ENCODE assay signal across 8 cellular contexts in the genomic region with DNA sequence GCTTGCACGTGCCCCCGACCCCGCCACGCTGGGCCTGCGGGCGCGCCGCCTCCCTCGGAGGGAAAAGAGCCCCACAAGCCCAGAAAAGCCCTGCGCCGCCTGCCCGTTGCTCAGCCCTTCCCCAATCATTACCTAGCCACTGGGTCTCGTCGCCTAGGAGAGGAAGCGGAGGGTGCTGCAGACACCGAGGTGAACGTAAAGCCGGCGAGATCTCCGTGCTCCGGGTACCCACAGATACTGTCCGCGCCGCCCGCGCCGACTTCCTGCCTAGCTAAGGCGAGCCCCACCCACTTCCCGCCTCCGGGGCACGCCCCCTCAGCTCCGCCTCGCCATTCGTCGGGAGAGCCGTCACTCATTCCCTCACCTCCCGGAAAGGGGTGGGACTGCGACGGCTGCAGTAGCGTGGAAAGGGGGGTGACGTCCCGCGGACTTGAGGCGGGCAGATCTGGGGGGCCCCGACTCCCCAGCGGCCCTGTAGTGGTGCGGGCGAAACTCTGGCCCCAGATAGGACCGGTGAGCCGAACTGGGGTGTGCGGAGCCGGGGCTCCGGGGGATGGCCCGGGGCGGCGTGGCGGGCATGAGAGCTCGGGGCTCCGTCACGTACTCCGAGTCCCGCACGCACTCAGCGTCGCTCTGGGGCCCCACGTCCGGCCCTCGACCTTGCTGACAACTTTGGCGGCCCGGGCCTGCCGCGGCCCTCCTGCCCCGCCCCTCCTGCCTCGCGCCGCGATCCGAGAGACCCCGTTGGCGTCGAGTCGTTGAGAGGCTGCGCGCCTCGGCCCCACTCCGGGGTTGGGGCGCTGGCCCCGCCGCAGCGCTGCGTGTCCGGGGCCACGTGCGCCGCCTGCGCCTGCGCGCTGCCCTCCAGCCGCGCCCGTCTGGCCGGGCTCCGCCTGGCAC. TPM values are rescaled to one million over a fixed set of nuclear protein-coding genes. Genes with fewer than 3 reads are reported as not detected.
A peak's percentile ranks its signal among the peaks of the same experiment; 100 is the strongest.
DNase-seq lines count a peak whose midpoint lies in the region; ATAC-seq, FAIRE-seq and TF ChIP-seq lines count a peak whose summit lies in the region.

A gene (minus strand): TSS at position 239 of the 900 bp plus-strand sequence. CDS start 3,778 bp downstream, outside the sequence.

- H3K4me3 ChIP-seq in HUES6 (ENCODE audit: low read depth, low read length): peak within 1 kb of the TSS; percentile 90
- H3K4me3 ChIP-seq in OCI-LY1 (ENCODE audit: low read depth, low read length, poor library complexity, severe bottlenecking): peak within 1 kb of the TSS; percentile 93
- H3K4me3 ChIP-seq in endothelial cell of umbilical vein (replicated peaks in 1 of 3; ENCODE audit: insufficient read depth in 1 of 3, low read depth in 1 of 3, low read length in 3 of 3): peak within 1 kb of the TSS; percentile 48 to 83 (median 62)
- peak within 1 kb of the TSS; percentile 95 for H3K4me3 ChIP-seq in mononuclear cell (ENCODE audit: low read length)

- H3K4me1 ChIP-seq in HUES6 (ENCODE audit: control insufficient read depth, insufficient read depth, low read length) (peaks cover 46% of the 10 kb centered on the region), OCI-LY1 (ENCODE audit: insufficient read depth, low read length, severe bottlenecking) (peaks cover 48% of the 10 kb centered on the region), endothelial cell of umbilical vein (ENCODE audit: control insufficient read depth, extremely low read depth, insufficient read depth, low read length) (peaks cover 41% of the 10 kb centered on the region), mononuclear cell (ENCODE audit: insufficient read depth, low read length) (peaks cover 61% of the 10 kb centered on the region)

- intact Hi-C loops in endothelial cell of umbilical vein (cut with micrococcal nuclease): loop anchor here (1.0 to 2.0 kb wide), 4 partner anchors 20 to 108 kb away; a partner anchor contains a TSS

- H3K79me2 ChIP-seq in OCI-LY1 (ENCODE audit: insufficient read depth, low read length) (peaks cover 45% of the 10 kb centered on the region), endothelial cell of umbilical vein (ENCODE audit: control insufficient read depth, insufficient read depth, low read length) (peaks cover 44% of the 10 kb centered on the region)

- H2AFZ ChIP-seq in OCI-LY1 (ENCODE audit: low read length) (no peak within 1 kb of the TSS), endothelial cell of umbilical vein (ENCODE audit: low read depth, low read length) (peak within 1 kb of the TSS; percentile 69)

- BruUV-seq in endothelial cell of umbilical vein (replicated peaks; lab: Mats Ljungman, UMichigan): no TSS peak

- POLR2A ChIA-PET in endothelial cell of umbilical vein (lab: Charles Lee): interaction anchor here (0.9 kb wide), 1 partner anchor 16 kb away, joined by 3 read pairs; no protein-coding TSS in a partner anchor

- peaks cover 9% of the 10 kb centered on the region; the same call in 1 of the 2 replicates for H4K20me1 ChIP-seq in OCI-LY1 (ENCODE audit: insufficient read depth, low read length)
- no peaks in the 10 kb centered on the region for H4K20me1 ChIP-seq in endothelial cell of umbilical vein (replicated peaks; ENCODE audit: control insufficient read depth, extremely low read depth, insufficient read depth, low read length)

- H3K9me1 ChIP-seq in endothelial cell of umbilical vein (replicated peaks; ENCODE audit: control insufficient read depth, extremely low read depth, insufficient read depth, low read length): no peaks in the 10 kb centered on the region

- peak within 1 kb of the TSS; percentile 93 for H3K27ac ChIP-seq in HUES6 (ENCODE audit: low read depth, low read length)
- peak within 1 kb of the TSS; percentile 77 for H3K27ac ChIP-seq in OCI-LY1 (ENCODE audit: low read depth, low read length, poor library complexity, severe bottlenecking)
- peak within 1 kb of the TSS; percentile 77 for H3K27ac ChIP-seq in endothelial cell of umbilical vein (ENCODE audit: insufficient read depth, low read depth, low read length)

- peak; percentile 98 for DNase-seq in DMS 273 (lab: John Stamatoyannopoulos, UW; ENCODE audit: unreplicated experiment)
- DNase-seq in activated T-cell treated with anti-CD3 and anti-CD28 coated beads for 1 hour (ENCODE audit: low read depth): peak; percentile 99
- DNase-seq in endothelial cell of umbilical vein (ENCODE audit: low read depth, low spot score): peak; percentile 99
- peak; percentile 98 to 99 for DNase-seq in stimulated activated CD8-positive, alpha-beta memory T cell treated with anti-CD3 and anti-CD28 coated beads, Interleukin-2, amount 100 ng/mL, for 48 hours (ENCODE audit: low read depth in 2 of 2)

- H3K36me3 ChIP-seq in HUES6 (ENCODE audit: control insufficient read depth, insufficient read depth, low read length): peaks cover 35% of the 10 kb centered on the region
- peaks cover 51% of the 10 kb centered on the region for H3K36me3 ChIP-seq in OCI-LY1 (ENCODE audit: insufficient read depth, low read length)
- peaks cover 3 to 10% of the 10 kb centered on the region in 2 experiments for H3K36me3 ChIP-seq in endothelial cell of umbilical vein (ENCODE audit: control insufficient read depth in 2 of 2, extremely low read depth in 1 of 2, insufficient read depth in 2 of 2, low read length in 2 of 2)

- no peaks in the 10 kb centered on the region for H3K9me3 ChIP-seq in HUES6 (ENCODE audit: control insufficient read depth, insufficient read depth, low read depth, low read length)
- H3K9me3 ChIP-seq in OCI-LY1 (ENCODE audit: low read length): no peaks in the 10 kb centered on the region
- no peaks in the 10 kb centered on the region for H3K9me3 ChIP-seq in endothelial cell of umbilical vein (replicated peaks; ENCODE audit: control insufficient read depth, insufficient read depth, low read length)
- no peaks in the 10 kb centered on the region for H3K9me3 ChIP-seq in mononuclear cell (ENCODE audit: low read depth, low read length)

- peak; percentile 85 for FAIRE-seq in endothelial cell of umbilical vein (lab: Jason Lieb, UNC)

- dilution Hi-C loops in endothelial cell of umbilical vein (cut with MboI; ENCODE audit: extremely low pct_ligation_motif_present, low sequenced_read_pairs): no loop called here

- H3K4me2 ChIP-seq in OCI-LY1 (ENCODE audit: low read length) (peak within 1 kb of the TSS; percentile 82), endothelial cell of umbilical vein (ENCODE audit: insufficient read depth, low read length) (peak within 1 kb of the TSS; percentile 87)

- peak within 1 kb of the TSS; percentile 95 for H3K9ac ChIP-seq in HUES6 (ENCODE audit: low read length)
- H3K9ac ChIP-seq in OCI-LY1 (ENCODE audit: low read length): peak within 1 kb of the TSS; percentile 96
- H3K9ac ChIP-seq in endothelial cell of umbilical vein (replicated peaks; ENCODE audit: extremely low read depth, insufficient read depth, low read length): peak within 1 kb of the TSS; percentile 95

- H3K27me3 ChIP-seq in HUES6 (ENCODE audit: control insufficient read depth, insufficient read depth, low read length) (no peaks in the 10 kb centered on the region), OCI-LY1 (ENCODE audit: insufficient read depth, low read length) (no peaks in the 10 kb centered on the region), endothelial cell of umbilical vein (ENCODE audit: control insufficient read depth in 2 of 2, insufficient read depth in 2 of 2, low read length in 2 of 2) (no peaks in the 10 kb centered on the region), mononuclear cell (ENCODE audit: insufficient read depth, low read length) (no peaks in the 10 kb centered on the region)

- H3K9me2 ChIP-seq in OCI-LY1 (ENCODE audit: low read depth, low read length): no peaks in the 10 kb centered on the region

- peaks cover 6% of the 10 kb centered on the region for H3F3A ChIP-seq in OCI-LY1 (ENCODE audit: insufficient read depth, low read length)

- ATAC-seq in GM21447 (IDR thresholded peaks at IDR 0.05; ENCODE audit: unreplicated experiment): peak; percentile 68

- TF ChIP-seq POLR2A in endothelial cell of umbilical vein (IDR thresholded peaks at IDR 0.05; ENCODE audit: low read depth, low read length): peak; percentile 94

- TF ChIP-seq CTCF in OCI-LY1 (IDR thresholded peaks at IDR 0.05; ENCODE audit: low read length) (no peak), endothelial cell of umbilical vein (IDR thresholded peaks at IDR 0.05; ENCODE audit: extremely low read depth in 1 of 2, insufficient read depth in 1 of 2, low read depth in 1 of 2, low read length in 2 of 2) (no peak)

- CTCF ChIA-PET in endothelial cell of umbilical vein (lab: Charles Lee): interaction anchor here (0.7 to 6.1 kb wide), 4 partner anchors 15 to 223 kb away, joined by 3 to 63 read pairs (median 8); no protein-coding TSS in a partner anchor

TF ChIP-seq in endothelial cell of umbilical vein, 7 proteins besides CTCF, POLR2A, EP300 and RAD21:
- TF ChIP-seq EZH2 (IDR thresholded peaks at IDR 0.05; ENCODE audit: borderline replicate concordance, low read depth, low read length, severe bottlenecking) (no peak), JUN (IDR thresholded peaks at IDR 0.05; ENCODE audit: borderline replicate concordance, insufficient read depth, insufficient read length, low read depth) (no peak), POLR2AphosphoS5 (IDR thresholded peaks at IDR 0.05; ENCODE audit: insufficient read depth, low read depth, low read length) (peak; percentile 98), MYC (IDR thresholded peaks at IDR 0.05; ENCODE audit: low read depth, low read length) (peak; percentile 29), GATA2 (IDR thresholded peaks at IDR 0.05; ENCODE audit: insufficient read depth, insufficient read length, low read depth, low read length) (no peak), FOS (IDR thresholded peaks at IDR 0.05; ENCODE audit: borderline replicate concordance, insufficient read depth, low read length) (no peak)
- TF ChIP-seq, protein P1, sequence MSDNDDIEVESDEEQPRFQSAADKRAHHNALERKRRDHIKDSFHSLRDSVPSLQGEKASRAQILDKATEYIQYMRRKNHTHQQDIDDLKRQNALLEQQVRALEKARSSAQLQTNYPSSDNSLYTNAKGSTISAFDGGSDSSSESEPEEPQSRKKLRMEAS (IDR thresholded peaks at IDR 0.05; ENCODE audit: insufficient read depth, insufficient read length): no peak

RNA-seq across cellular contexts. Expression of the gene that starts here (rescaled TPM):
- total RNA-seq in endothelial cell of umbilical vein (1,530 and 1,593 TPM in 2 replicates), mononuclear cell (370 TPM)
- 1,111 and 1,134 TPM in 2 replicates for polyA plus RNA-seq in endothelial cell of umbilical vein
- 1,324 and 1,546 TPM in 2 replicates for polyA plus RNA-seq in endothelial cell of umbilical vein (2011; cell fraction: cytosol; rRNA removed)
- polyA plus RNA-seq in endothelial cell of umbilical vein (2011; cell fraction: nucleus; rRNA removed): 1,008 and 1,022 TPM in 2 replicates
- 1,225 and 1,921 TPM in 2 replicates for polyA plus RNA-seq in endothelial cell of umbilical vein (2012)
- polyA minus RNA-seq in endothelial cell of umbilical vein: 1,405 and 1,507 TPM in 2 replicates
- polyA minus RNA-seq in endothelial cell of umbilical vein (2011; cell fraction: cytosol; rRNA and poly(A)+ RNA removed): 1,988 TPM
- polyA minus RNA-seq in endothelial cell of umbilical vein (2011; cell fraction: nucleus; rRNA and poly(A)+ RNA removed): 303 and 331 TPM in 2 replicates

Comparison
In these comparisons a context has a peak if more than half of its experiments do, and no peak if none do; other contexts are left out.
1. Peak in every context shown above with its lines: DNase-seq, ATAC-seq, H3K4me3 ChIP-seq and H3K27ac ChIP-seq.